Comparison of ENCODE assay signal across 12 cellular contexts in genomic region chr5:82467006-82467561, GRCh38.
DNase-seq lines count a peak whose midpoint lies in the region; ATAC-seq and TF ChIP-seq lines count a peak whose summit lies in the region.
"Had no signal": no experiment of that assay in that cellular context is flagged by ENCODE, and none has a peak within 500 bp of the region (broad histone marks: within the 10 kb centered on the region; RNA-seq: fewer than 3 reads in every experiment).

No MANE protein-coding gene starts in this region.

- no peak overlapping the region for H3K4me3 Mint-ChIP-seq in natural killer cell
- H3K4me3 Mint-ChIP-seq: activated CD4-positive, alpha-beta memory T cell treated with anti-CD3 and anti-CD28 coated beads for 36 hours; activated naive CD8-positive, alpha-beta T cell; CD4-positive, alpha-beta T cell had no signal

- H3K4me3 ChIP-seq in AG10803 (ENCODE audit: low read length) = peak overlapping the region; percentile 53

- no peak overlapping the region for H3K27ac ChIP-seq in caudate nucleus (ENCODE audit: low read depth, low read length)

- H3K4me1 Mint-ChIP-seq in natural killer cell = no peaks in the 10 kb centered on the region

- DNase-seq in AG10803 (ENCODE audit: low read depth) = peak; percentile 69
- DNase-seq in M059J (ENCODE audit: low read depth) = peak; percentile 76
- peak; percentile 67 for DNase-seq in dedifferentiated amniotic fluid mesenchymal stem cell (ENCODE audit: extremely low spot score)
- peak; percentile 15 for DNase-seq in myocyte (ENCODE audit: low read depth)
- DNase-seq in caudate nucleus (lab: John Stamatoyannopoulos, UW) = no peak
- DNase-seq in natural killer cell = no peak
- DNase-seq in NCI-H187 treated with DMSO at 0.1 percent for 48 hours (lab: John Stamatoyannopoulos, UW) = no peak
- DNase-seq: activated CD4-positive, alpha-beta memory T cell treated with anti-CD3 and anti-CD28 coated beads for 36 hours; CD4-positive, alpha-beta T cell; IMR-90 had no signal

- peak; percentile 60 for TF ChIP-seq CTCF in AG10803 (conservative IDR thresholded peaks at IDR 0.05; ENCODE audit: low read length)
- no peak for TF ChIP-seq CTCF in natural killer cell (IDR thresholded peaks at IDR 0.05)

- intact Hi-C loops in natural killer cell (cut with micrococcal nuclease) = no loop called here

- no peaks in the 10 kb centered on the region for H3K36me3 Mint-ChIP-seq in natural killer cell
- H3K36me3 Mint-ChIP-seq: activated CD4-positive, alpha-beta memory T cell treated with anti-CD3 and anti-CD28 coated beads for 36 hours; activated naive CD8-positive, alpha-beta T cell had no signal

- no peak overlapping the region for H3K27ac Mint-ChIP-seq in natural killer cell
- H3K27ac Mint-ChIP-seq: activated CD4-positive, alpha-beta memory T cell treated with anti-CD3 and anti-CD28 coated beads for 36 hours; activated naive CD8-positive, alpha-beta T cell; CD4-positive, alpha-beta T cell had no signal

- H3K9me3 Mint-ChIP-seq in natural killer cell = no peaks in the 10 kb centered on the region
- H3K9me3 Mint-ChIP-seq: CD4-positive, alpha-beta T cell had no signal

- no peak for ATAC-seq in natural killer cell
- no peak for ATAC-seq in GM21381 (IDR thresholded peaks at IDR 0.05; ENCODE audit: unreplicated experiment)

- no peaks in the 10 kb centered on the region for H3K27me3 Mint-ChIP-seq in natural killer cell (ENCODE audit: low read depth in 2 of 2)
- H3K27me3 Mint-ChIP-seq: activated naive CD8-positive, alpha-beta T cell; CD4-positive, alpha-beta T cell had no signal

Comparison
In these comparisons a context has a peak if more than half of its experiments do, and no peak if none do; other contexts are left out.
1. DNase-seq: peak in AG10803 (single experiment), M059J (single experiment), dedifferentiated amniotic fluid mesenchymal stem cell (single experiment) and myocyte (single experiment); none in caudate nucleus (0 of 61), natural killer cell (single experiment) and NCI-H187 treated with DMSO at 0.1 percent for 48 hours (single experiment).